ENCODE assay signal across 7 cellular contexts in the genomic region with DNA sequence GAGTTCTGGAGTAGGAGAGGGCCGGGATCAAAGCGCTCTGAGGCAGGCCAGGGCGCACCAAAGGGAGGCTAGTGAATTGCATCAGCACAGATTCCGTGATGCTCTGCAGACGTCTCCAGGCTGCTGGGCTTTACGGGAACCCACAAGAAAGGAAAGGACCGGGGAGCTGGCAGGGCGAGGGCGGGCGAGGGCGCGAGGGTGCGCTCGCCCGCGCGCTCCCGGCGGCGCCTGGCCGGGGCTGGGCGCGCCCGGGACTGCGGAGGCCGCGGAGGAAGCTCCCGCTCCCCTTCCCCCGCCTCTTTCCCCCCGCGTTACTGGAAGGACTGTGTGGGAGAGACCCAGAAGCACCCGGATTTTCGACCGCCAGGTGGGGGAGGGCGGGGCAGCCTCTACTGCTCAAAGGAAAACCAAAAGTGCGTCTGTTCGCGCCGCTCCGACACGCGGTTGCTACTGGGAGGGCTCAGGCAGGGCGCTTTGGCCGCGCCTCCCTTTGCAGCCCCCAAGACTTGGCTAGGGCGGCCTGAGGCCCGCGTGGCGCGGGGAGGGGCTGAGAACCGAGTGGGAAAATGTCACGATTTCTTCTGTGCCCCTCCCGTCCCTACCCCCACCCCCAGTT. TPM values are rescaled to one million over a fixed set of nuclear protein-coding genes. Genes with fewer than 3 reads are reported as not detected.
DNase-seq lines count a peak whose midpoint lies in the region; ATAC-seq, FAIRE-seq and TF ChIP-seq lines count a peak whose summit lies in the region.

No MANE protein-coding gene starts in this region.

- FAIRE-seq in GM12891 (lab: Jason Lieb, UNC): peak; percentile 40

- ATAC-seq in T-cell (replicated peaks in 1 of 4): peak; percentile 8 to 48 (median 14)
- ATAC-seq in upper lobe of right lung: peak; percentile 40

- H3K4me1 Mint-ChIP-seq in T-cell (peaks cover 10 to 25% (median 23%) of the 10 kb centered on the region in 3 donors), progenitor cell of endocrine pancreas (ENCODE audit: low read depth) (peaks cover 15% of the 10 kb centered on the region)

- H3K27me3 Mint-ChIP-seq in T-cell (no peaks in the 10 kb centered on the region), progenitor cell of endocrine pancreas (peaks cover 24% of the 10 kb centered on the region)

- POLR2A ChIA-PET in T-cell (lab: Charles Lee): interaction anchor here in 1 of 2 donors (1.1 kb wide), 1 partner anchor 25 kb away, joined by 3 read pairs; no protein-coding TSS in a partner anchor

- H3K9me3 ChIP-seq in left ventricle myocardium inferior (replicated peaks) (no peaks in the 10 kb centered on the region), upper lobe of right lung (no peaks in the 10 kb centered on the region)

- intact Hi-C loops in left ventricle myocardium inferior (cut with micrococcal nuclease): no loop called here
- intact Hi-C loops in upper lobe of right lung (cut with DNase I): no loop called here

- TF ChIP-seq CTCF in left ventricle myocardium inferior (IDR thresholded peaks at IDR 0.05; ENCODE audit: borderline replicate concordance): peak; percentile 44
- no peak for TF ChIP-seq CTCF in progenitor cell of endocrine pancreas (IDR thresholded peaks at IDR 0.05; ENCODE audit: unreplicated experiment)
- no peak for TF ChIP-seq CTCF in upper lobe of right lung (IDR thresholded peaks at IDR 0.05)

- no peaks in the 10 kb centered on the region for H3K27me3 ChIP-seq in left ventricle myocardium inferior (ENCODE audit: low read depth)
- H3K27me3 ChIP-seq in upper lobe of right lung: no peaks in the 10 kb centered on the region

- H3K27ac Mint-ChIP-seq in T-cell (peak overlapping the region; percentile 76 to 81), progenitor cell of endocrine pancreas (peak overlapping the region; percentile 93)

- H3K4me3 ChIP-seq in left ventricle myocardium inferior: peak overlapping the region; percentile 84
- peak overlapping the region; percentile 95 for H3K4me3 ChIP-seq in upper lobe of right lung

- H3K4me1 ChIP-seq in left ventricle myocardium inferior (peaks cover 47% of the 10 kb centered on the region), upper lobe of right lung (no peaks in the 10 kb centered on the region)

- peak overlapping the region; percentile 100 for H3K27ac ChIP-seq in left ventricle myocardium inferior (replicated peaks)
- H3K27ac ChIP-seq in upper lobe of right lung: peak overlapping the region; percentile 99

- no peak for TF ChIP-seq POLR2A in GM12891 (IDR thresholded peaks at IDR 0.05; ENCODE audit: low read depth, low read length)

- peak overlapping the region in 2 of 3 donors; percentile 80 to 85 for H3K4me3 Mint-ChIP-seq in T-cell
- peak overlapping the region; percentile 83 for H3K4me3 Mint-ChIP-seq in progenitor cell of endocrine pancreas (ENCODE audit: low read depth)

- H3K9me3 Mint-ChIP-seq in T-cell (no peaks in the 10 kb centered on the region), progenitor cell of endocrine pancreas (ENCODE audit: low read depth) (no peaks in the 10 kb centered on the region)

- DNase-seq in GM12891 (ENCODE audit: insufficient read length, low spot score) (peak; percentile 63), Kasumi-1 (lab: John Stamatoyannopoulos, UW) (peak; percentile 73 to 74), T-cell (peak; percentile 46 to 88 (median 79)), amniotic epithelial cell (ENCODE audit: low read depth) (peak; percentile 98), left ventricle myocardium inferior (peak; percentile 89), progenitor cell of endocrine pancreas (ENCODE audit: low spot score, unreplicated experiment) (peak; percentile 54), upper lobe of right lung (peak; percentile 94)

- H3K36me3 Mint-ChIP-seq in T-cell: no peaks in the 10 kb centered on the region
- H3K36me3 Mint-ChIP-seq in progenitor cell of endocrine pancreas (ENCODE audit: insufficient read depth): no peaks in the 10 kb centered on the region

- H3K36me3 ChIP-seq in left ventricle myocardium inferior: no peaks in the 10 kb centered on the region
- H3K36me3 ChIP-seq in upper lobe of right lung: no peaks in the 10 kb centered on the region

- CTCF ChIA-PET in T-cell (lab: Charles Lee): interaction anchor here in 1 of 2 donors (0.7 to 1.6 kb wide), 2 partner anchors 24 to 62 kb away, joined by 4 to 6 read pairs; no protein-coding TSS in a partner anchor

TF ChIP-seq in GM12891, 5 proteins besides CTCF, POLR2A, EP300 and RAD21:
- TF ChIP-seq POLR2AphosphoS5 (IDR thresholded peaks at IDR 0.05; ENCODE audit: low read depth, low read length) (no peak), TAF1 (IDR thresholded peaks at IDR 0.05; ENCODE audit: low read depth, low read length) (0 out of 2 replicates have a peak, but pooled peaks have one; percentile 7)

RNA-seq across cellular contexts. Expression of a gene that starts 2.3 kb away (rescaled TPM):
- polyA plus RNA-seq in GM12891 (2012; ENCODE audit: low read depth, missing spikeins): 1.1 TPM
- total RNA-seq in T-cell (100 to 1,000 TPM in 1 of 5 donors, 10 to 100 TPM in 3, 1 to 10 TPM in 1; 9.7 to 144 (median 18.5) TPM), left ventricle myocardium inferior (50.2 TPM), progenitor cell of endocrine pancreas (38.4 and 42.5 TPM in 2 replicates), upper lobe of right lung (123 TPM)

Comparison
In these comparisons a context has a peak if more than half of its experiments do, and no peak if none do; other contexts are left out.
1. Peak in every context shown above with its lines: DNase-seq, ATAC-seq, H3K4me3 ChIP-seq and H3K27ac ChIP-seq.